In the genomic region with DNA sequence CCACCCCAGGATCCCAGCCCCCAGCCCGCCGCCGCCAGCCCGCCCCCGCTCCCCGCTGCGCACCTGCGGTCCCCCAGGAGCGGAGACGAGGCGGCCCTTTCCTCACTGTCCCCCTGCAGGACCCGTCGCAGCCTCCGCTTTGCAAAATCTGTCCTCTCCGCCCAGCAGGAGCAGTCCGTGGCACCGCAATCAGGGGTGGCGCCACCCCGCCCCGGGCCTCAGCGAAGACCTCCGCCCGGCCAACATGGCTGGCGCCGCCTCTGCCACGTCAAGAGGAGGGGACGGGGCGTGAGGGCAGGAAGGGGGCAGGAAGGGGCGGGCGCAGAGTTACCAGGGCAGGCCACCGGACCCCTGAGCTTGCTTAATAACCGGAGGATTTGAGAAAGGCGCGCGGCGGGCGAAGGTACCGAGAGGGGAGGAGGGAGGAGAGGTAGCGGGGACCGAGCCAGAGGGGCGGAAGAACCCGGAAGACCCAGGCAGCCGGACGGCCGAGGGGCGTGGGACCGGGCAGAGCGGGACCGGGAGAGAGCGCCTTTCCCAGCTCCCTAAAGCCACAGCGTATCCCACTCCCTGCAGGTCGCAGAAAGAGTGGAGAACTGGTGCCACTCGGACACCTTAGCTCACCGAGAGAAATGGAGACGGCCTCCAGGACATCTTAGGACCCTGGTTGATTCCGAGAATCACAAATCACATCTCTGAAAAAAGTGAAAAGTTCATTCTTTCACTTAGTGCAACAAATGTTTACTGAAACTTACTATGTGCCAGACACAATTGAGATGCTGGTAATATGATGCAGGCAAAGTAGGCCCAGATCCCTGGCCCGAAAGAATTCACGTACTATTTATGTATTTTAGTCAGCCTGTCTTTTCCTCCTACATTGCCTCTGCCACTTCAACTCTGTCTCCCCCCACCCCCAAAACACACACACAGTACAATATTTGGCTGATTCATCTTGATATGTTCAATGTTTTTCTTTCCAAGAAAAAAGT, we compare ENCODE assay signal across 1 cellular context.
TF ChIP-seq lines count a peak whose summit lies in the region.

SEC23A (minus strand) TSS at position 267 of the 989 bp plus-strand sequence. CDS start 7,117 bp downstream, outside the sequence.

TF ChIP-seq in HepG2, 621 proteins besides CTCF, POLR2A, EP300 and RAD21 (continued from another document and continues in another):
- TF ChIP-seq ZBTB21 (CRISPR knock-in tag; IDR thresholded peaks at IDR 0.05) (peak; percentile 83), TCF7L2 (IDR thresholded peaks at IDR 0.05; ENCODE audit: low read depth, low read length) (no peak), ZNF816 (CRISPR knock-in tag; IDR thresholded peaks at IDR 0.05; ENCODE audit: borderline replicate concordance) (peak; percentile 99; the same call in 1 of the 2 replicates), ELF4 (CRISPR knock-in tag; IDR thresholded peaks at IDR 0.05; ENCODE audit: borderline replicate concordance) (peak; percentile 100), ELF1 (CRISPR knock-in tag; IDR thresholded peaks at IDR 0.05) (peak; percentile 97), STAT5B (CRISPR knock-in tag; IDR thresholded peaks at IDR 0.05) (peak; percentile 98), SIN3A (IDR thresholded peaks at IDR 0.05; ENCODE audit: borderline replicate concordance, low read depth, low read length) (peak; percentile 95), ZBTB8A (CRISPR knock-in tag; IDR thresholded peaks at IDR 0.05; ENCODE audit: borderline replicate concordance, low read depth) (peak; percentile 79), GLMP (CRISPR knock-in tag; IDR thresholded peaks at IDR 0.05; ENCODE audit: borderline replicate concordance) (no peak; the same call in 1 of the 2 replicates), ZSCAN12 (CRISPR knock-in tag; IDR thresholded peaks at IDR 0.05) (peak; percentile 90), RFX5 (IDR thresholded peaks at IDR 0.05; ENCODE audit: low read depth, low read length) (0 out of 2 replicates have a peak, but pooled peaks have one; percentile 16), ARID3A (IDR thresholded peaks at IDR 0.05; ENCODE audit: low read depth, low read length) (peak; percentile 7; the same call in 1 of the 2 replicates), KIAA2018 (CRISPR knock-in tag; IDR thresholded peaks at IDR 0.05; ENCODE audit: borderline replicate concordance) (peak; percentile 83; the same call in 1 of the 2 replicates), ZNF354B (CRISPR knock-in tag; IDR thresholded peaks at IDR 0.05) (peak; percentile 97), ZFP36L1 (CRISPR knock-in tag; IDR thresholded peaks at IDR 0.05) (peak; percentile 98), TAF15 (IDR thresholded peaks at IDR 0.05; ENCODE audit: low read depth, low read length, poor library complexity, severe bottlenecking) (peak; percentile 98), NR2C2 (CRISPR knock-in tag; IDR thresholded peaks at IDR 0.05; ENCODE audit: borderline replicate concordance) (peak; percentile 92), HOXA3 (CRISPR knock-in tag; IDR thresholded peaks at IDR 0.05) (peak; percentile 99), HOXD1 (CRISPR knock-in tag; IDR thresholded peaks at IDR 0.05) (peak; percentile 96), GLI4 (CRISPR knock-in tag; IDR thresholded peaks at IDR 0.05; ENCODE audit: borderline replicate concordance) (peak; percentile 96; the same call in 1 of the 2 replicates), RCOR2 (CRISPR knock-in tag; IDR thresholded peaks at IDR 0.05) (0 out of 2 replicates have a peak, but pooled peaks have one; percentile 54), HINFP (CRISPR knock-in tag; IDR thresholded peaks at IDR 0.05; ENCODE audit: low read depth) (peak; percentile 90), ZNF567 (CRISPR knock-in tag; IDR thresholded peaks at IDR 0.05; ENCODE audit: borderline replicate concordance) (peak; percentile 100), JDP2 (CRISPR knock-in tag; IDR thresholded peaks at IDR 0.05; ENCODE audit: borderline replicate concordance) (peak; percentile 90; the same call in 1 of the 2 replicates)
- TF ChIP-seq, protein P1, sequence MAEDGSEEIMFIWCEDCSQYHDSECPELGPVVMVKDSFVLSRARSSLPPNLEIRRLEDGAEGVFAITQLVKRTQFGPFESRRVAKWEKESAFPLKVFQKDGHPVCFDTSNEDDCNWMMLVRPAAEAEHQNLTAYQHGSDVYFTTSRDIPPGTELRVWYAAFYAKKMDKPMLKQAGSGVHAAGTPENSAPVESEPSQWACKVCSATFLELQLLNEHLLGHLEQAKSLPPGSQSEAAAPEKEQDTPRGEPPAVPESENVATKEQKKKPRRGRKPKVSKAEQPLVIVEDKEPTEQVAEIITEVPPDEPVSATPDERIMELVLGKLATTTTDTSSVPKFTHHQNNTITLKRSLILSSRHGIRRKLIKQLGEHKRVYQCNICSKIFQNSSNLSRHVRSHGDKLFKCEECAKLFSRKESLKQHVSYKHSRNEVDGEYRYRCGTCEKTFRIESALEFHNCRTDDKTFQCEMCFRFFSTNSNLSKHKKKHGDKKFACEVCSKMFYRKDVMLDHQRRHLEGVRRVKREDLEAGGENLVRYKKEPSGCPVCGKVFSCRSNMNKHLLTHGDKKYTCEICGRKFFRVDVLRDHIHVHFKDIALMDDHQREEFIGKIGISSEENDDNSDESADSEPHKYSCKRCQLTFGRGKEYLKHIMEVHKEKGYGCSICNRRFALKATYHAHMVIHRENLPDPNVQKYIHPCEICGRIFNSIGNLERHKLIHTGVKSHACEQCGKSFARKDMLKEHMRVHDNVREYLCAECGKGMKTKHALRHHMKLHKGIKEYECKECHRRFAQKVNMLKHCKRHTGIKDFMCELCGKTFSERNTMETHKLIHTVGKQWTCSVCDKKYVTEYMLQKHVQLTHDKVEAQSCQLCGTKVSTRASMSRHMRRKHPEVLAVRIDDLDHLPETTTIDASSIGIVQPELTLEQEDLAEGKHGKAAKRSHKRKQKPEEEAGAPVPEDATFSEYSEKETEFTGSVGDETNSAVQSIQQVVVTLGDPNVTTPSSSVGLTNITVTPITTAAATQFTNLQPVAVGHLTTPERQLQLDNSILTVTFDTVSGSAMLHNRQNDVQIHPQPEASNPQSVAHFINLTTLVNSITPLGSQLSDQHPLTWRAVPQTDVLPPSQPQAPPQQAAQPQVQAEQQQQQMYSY (CRISPR knock-in tag; IDR thresholded peaks at IDR 0.05) = peak; percentile 85
- TF ChIP-seq, protein P2, sequence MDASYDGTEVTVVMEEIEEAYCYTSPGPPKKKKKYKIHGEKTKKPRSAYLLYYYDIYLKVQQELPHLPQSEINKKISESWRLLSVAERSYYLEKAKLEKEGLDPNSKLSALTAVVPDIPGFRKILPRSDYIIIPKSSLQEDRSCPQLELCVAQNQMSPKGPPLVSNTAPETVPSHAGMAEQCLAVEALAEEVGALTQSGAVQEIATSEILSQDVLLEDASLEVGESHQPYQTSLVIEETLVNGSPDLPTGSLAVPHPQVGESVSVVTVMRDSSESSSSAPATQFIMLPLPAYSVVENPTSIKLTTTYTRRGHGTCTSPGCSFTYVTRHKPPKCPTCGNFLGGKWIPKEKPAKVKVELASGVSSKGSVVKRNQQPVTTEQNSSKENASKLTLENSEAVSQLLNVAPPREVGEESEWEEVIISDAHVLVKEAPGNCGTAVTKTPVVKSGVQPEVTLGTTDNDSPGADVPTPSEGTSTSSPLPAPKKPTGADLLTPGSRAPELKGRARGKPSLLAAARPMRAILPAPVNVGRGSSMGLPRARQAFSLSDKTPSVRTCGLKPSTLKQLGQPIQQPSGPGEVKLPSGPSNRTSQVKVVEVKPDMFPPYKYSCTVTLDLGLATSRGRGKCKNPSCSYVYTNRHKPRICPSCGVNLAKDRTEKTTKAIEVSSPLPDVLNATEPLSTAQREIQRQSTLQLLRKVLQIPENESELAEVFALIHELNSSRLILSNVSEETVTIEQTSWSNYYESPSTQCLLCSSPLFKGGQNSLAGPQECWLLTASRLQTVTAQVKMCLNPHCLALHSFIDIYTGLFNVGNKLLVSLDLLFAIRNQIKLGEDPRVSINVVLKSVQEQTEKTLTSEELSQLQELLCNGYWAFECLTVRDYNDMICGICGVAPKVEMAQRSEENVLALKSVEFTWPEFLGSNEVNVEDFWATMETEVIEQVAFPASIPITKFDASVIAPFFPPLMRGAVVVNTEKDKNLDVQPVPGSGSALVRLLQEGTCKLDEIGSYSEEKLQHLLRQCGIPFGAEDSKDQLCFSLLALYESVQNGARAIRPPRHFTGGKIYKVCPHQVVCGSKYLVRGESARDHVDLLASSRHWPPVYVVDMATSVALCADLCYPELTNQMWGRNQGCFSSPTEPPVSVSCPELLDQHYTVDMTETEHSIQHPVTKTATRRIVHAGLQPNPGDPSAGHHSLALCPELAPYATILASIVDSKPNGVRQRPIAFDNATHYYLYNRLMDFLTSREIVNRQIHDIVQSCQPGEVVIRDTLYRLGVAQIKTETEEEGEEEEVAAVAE (CRISPR knock-in tag; IDR thresholded peaks at IDR 0.05; ENCODE audit: borderline replicate concordance) = peak; percentile 95; the same call in 1 of the 2 replicates
